8 cellular contexts compared by ENCODE assay signal in genomic region chr4:2812600-2812932, GRCh38. TPM values are rescaled to one million over a fixed set of nuclear protein-coding genes. Genes with fewer than 3 reads are reported as not detected.
DNase-seq lines count a peak whose midpoint lies in the region; FAIRE-seq and TF ChIP-seq lines count a peak whose summit lies in the region.

No MANE protein-coding gene starts in this region.

- DNase-seq in MG63 (no peak), sigmoid colon (no peak), frontal cortex (ENCODE audit: low spot score in 2 of 2) (no peak), GM19238 (ENCODE audit: insufficient read length, low spot score) (no peak), anterior cingulate cortex (lab: John Stamatoyannopoulos, UW) (no peak), NCI-H526 treated with DMSO at 0.1 percent for 48 hours (lab: John Stamatoyannopoulos, UW) (no peak)
- DNase-seq in effector memory CD4-positive, alpha-beta T cell: no peak

- intact Hi-C loops in sigmoid colon (cut with DNase I): no loop called here

- 15 to 35% methylated on average over 7 of the region's 7 CpGs for WGBS in sigmoid colon, 2 donors

- peak overlapping the region; percentile 81 for H3K27ac ChIP-seq in effector memory CD4-positive, alpha-beta T cell (ENCODE audit: insufficient read depth, low read length, poor library complexity, severe bottlenecking)
- H3K27ac ChIP-seq in sigmoid colon: peak overlapping the region; percentile 56 to 72 (median 60)

- H3K36me3 ChIP-seq in MG63: peaks cover 5% of the 10 kb centered on the region; the same call in 1 of the 2 replicates
- H3K36me3 ChIP-seq in effector memory CD4-positive, alpha-beta T cell (ENCODE audit: control insufficient read depth, insufficient read depth, low read length): no peaks in the 10 kb centered on the region
- H3K36me3 ChIP-seq in sigmoid colon: no peaks in the 10 kb centered on the region

- H3K27me3 ChIP-seq in MG63: no peaks in the 10 kb centered on the region
- H3K27me3 ChIP-seq in effector memory CD4-positive, alpha-beta T cell (replicated peaks; ENCODE audit: control insufficient read depth, insufficient read depth, low read length, poor library complexity, severe bottlenecking): no peaks in the 10 kb centered on the region
- H3K27me3 ChIP-seq in sigmoid colon: no peaks in the 10 kb centered on the region

- TF ChIP-seq CTCF in GM12875 (IDR thresholded peaks at IDR 0.05; ENCODE audit: borderline replicate concordance, insufficient read depth, low read depth, low read length) (no peak), sigmoid colon (IDR thresholded peaks at IDR 0.05) (no peak)

- no peak for TF ChIP-seq POLR2A in sigmoid colon (IDR thresholded peaks at IDR 0.05)

- H3K4me1 ChIP-seq in effector memory CD4-positive, alpha-beta T cell (ENCODE audit: control insufficient read depth, insufficient read depth, low read length, poor library complexity, severe bottlenecking): peaks cover 35% of the 10 kb centered on the region
- peaks cover 0 to 27% (median 19%) of the 10 kb centered on the region in 4 donors for H3K4me1 ChIP-seq in sigmoid colon

- no peak for FAIRE-seq in frontal cortex (lab: Jason Lieb, UNC)

- H3K9me3 ChIP-seq in MG63 (no peaks in the 10 kb centered on the region), sigmoid colon (no peaks in the 10 kb centered on the region)
- H3K9me3 ChIP-seq in effector memory CD4-positive, alpha-beta T cell (ENCODE audit: control insufficient read depth, low read length): no peaks in the 10 kb centered on the region

- H3K4me3 ChIP-seq in GM12875 (ENCODE audit: low read depth, low read length) (peak overlapping the region; percentile 86), MG63 (peak overlapping the region; percentile 46), sigmoid colon (peak overlapping the region in 3 of 4 donors; percentile 23 to 33 (median 23))
- H3K4me3 ChIP-seq in effector memory CD4-positive, alpha-beta T cell (ENCODE audit: insufficient read depth, low read depth, low read length, poor library complexity, severe bottlenecking): peak overlapping the region; percentile 70

- no peak for TF ChIP-seq EP300 in sigmoid colon (IDR thresholded peaks at IDR 0.05)

RNA-seq across cellular contexts. Expression of gene SH3BP2, which starts 19.7 kb away (rescaled TPM):
- 9.0 and 9.6 TPM in 2 replicates for total RNA-seq in MG63 (2014; rRNA removed; shearing (Covaris generic); ENCODE audit: low replicate concordance)
- total RNA-seq in sigmoid colon (10 to 100 TPM; 18.4 to 49.3 (median 24.2) TPM), frontal cortex (19.6 TPM)
- polyA plus RNA-seq in sigmoid colon: 10 to 100 TPM; 18.6 to 82.4 (median 35.6) TPM

RNA-seq across cellular contexts. Expression of gene ADD1, which starts 31.1 kb away (rescaled TPM):
- 62.5 and 77.3 TPM in 2 replicates for total RNA-seq in MG63 (2014; rRNA removed; shearing (Covaris generic); ENCODE audit: low replicate concordance)
- total RNA-seq in sigmoid colon (100 to 1,000 TPM; 166 to 378 (median 183) TPM), frontal cortex (178 TPM)
- 100 to 1,000 TPM; 113 to 162 (median 120) TPM for polyA plus RNA-seq in sigmoid colon

RNA-seq across cellular contexts. Expression of gene TNIP2, which starts 56.4 kb away (rescaled TPM):
- total RNA-seq in MG63 (2014; rRNA removed; shearing (Covaris generic); ENCODE audit: low replicate concordance): 32.5 and 78.0 TPM in 2 replicates
- total RNA-seq in sigmoid colon (10 to 100 TPM; 56.3 to 68.8 (median 66.9) TPM), frontal cortex (6.1 TPM)
- polyA plus RNA-seq in sigmoid colon: 10 to 100 TPM; 51.7 to 65.0 (median 51.8) TPM

Comparison
In these comparisons a context has a peak if more than half of its experiments do, and no peak if none do; other contexts are left out.
1. H3K4me3 ChIP-seq: peak in every context shown above with its lines; median percentile 86 in GM12875; 70 in effector memory CD4-positive, alpha-beta T cell; 46 in MG63; 23 in sigmoid colon.